17 cellular contexts compared by ENCODE assay signal in genomic region chr6:103895136-103895535, GRCh38.
DNase-seq lines count a peak whose midpoint lies in the region; ATAC-seq lines count a peak whose summit lies in the region.
"Had no signal": no experiment of that assay in that cellular context is flagged by ENCODE, and none has a peak within 500 bp of the region (broad histone marks: within the 10 kb centered on the region; RNA-seq: fewer than 3 reads in every experiment).

No MANE protein-coding gene starts in this region.

- ATAC-seq in GM18858 (IDR thresholded peaks at IDR 0.05; ENCODE audit: unreplicated experiment): peak; percentile 66
- ATAC-seq in GM21390 (IDR thresholded peaks at IDR 0.05; ENCODE audit: unreplicated experiment): peak; percentile 54
- ATAC-seq in HG03432 (IDR thresholded peaks at IDR 0.05; ENCODE audit: unreplicated experiment): peak; percentile 83
- no peak for ATAC-seq in GM19328 (IDR thresholded peaks at IDR 0.05; ENCODE audit: unreplicated experiment)
- ATAC-seq: A549, HCT116, K562 had no signal

- no peaks in the 10 kb centered on the region for H3K36me3 ChIP-seq in MG63
- H3K36me3 ChIP-seq: BE2C had no signal

- no peak overlapping the region for H3K4me3 ChIP-seq in MG63
- H3K4me3 ChIP-seq: A549, K562 had no signal

- no peak for DNase-seq in MG63
- no peak for DNase-seq in NCI-H748 treated with DMSO at 0.1 percent for 48 hours (lab: John Stamatoyannopoulos, UW)
- DNase-seq in NK-92 (lab: John Stamatoyannopoulos, UW; ENCODE audit: unreplicated experiment): no peak
- DNase-seq: BE2C; CD4-positive, alpha-beta memory T cell; DMS153; DMS79 treated with DMSO at 0.1 percent for 48 hours; EL; GDM1; Karpas-422 had no signal

- no peaks in the 10 kb centered on the region for H3K27me3 ChIP-seq in MG63
- H3K27me3 ChIP-seq: BE2C had no signal

- no peaks in the 10 kb centered on the region for H3K9me3 ChIP-seq in MG63
- H3K9me3 ChIP-seq: A549, BE2C had no signal
